15 cellular contexts compared by ENCODE assay signal in the genomic region with DNA sequence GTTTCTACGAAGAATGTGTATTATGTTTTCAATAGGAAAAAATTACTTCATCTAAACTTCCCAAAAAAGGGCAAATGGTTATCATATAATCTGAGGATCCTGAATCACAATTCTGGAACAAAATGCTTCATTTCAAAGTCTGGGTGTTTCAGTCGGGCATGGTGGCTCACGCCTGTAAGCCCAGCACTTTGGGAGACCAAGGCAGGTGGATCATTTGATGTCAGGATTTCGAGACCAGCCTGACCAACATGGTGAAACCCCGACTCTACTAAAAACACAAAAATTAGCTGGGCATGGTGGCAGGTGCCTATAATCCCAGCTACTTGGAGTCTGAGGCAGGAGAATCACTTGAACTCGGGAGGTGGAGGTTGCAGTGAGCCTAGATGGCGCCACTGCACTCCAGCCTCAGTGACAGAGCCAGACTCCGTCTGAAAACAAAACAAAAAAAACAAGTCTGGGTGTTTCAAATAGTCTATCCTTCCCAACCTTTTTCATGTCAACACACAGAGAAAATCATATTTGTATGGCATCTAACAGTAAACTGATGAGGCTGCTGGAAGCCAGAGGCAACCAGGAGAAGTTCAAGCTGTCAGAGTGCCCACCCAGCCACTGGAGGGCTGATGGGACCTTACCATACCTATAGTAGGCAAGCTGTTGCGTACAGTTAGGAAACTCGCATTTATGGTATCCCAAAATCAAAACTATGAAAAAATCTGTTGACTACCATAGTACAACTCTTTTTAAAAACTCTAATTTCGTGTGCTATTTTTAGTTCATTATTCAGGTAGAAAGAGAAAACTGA. TPM values are rescaled to one million over a fixed set of nuclear protein-coding genes. Genes with fewer than 3 reads are reported as not detected.
DNase-seq lines count a peak whose midpoint lies in the region; ATAC-seq, FAIRE-seq and TF ChIP-seq lines count a peak whose summit lies in the region.
"Had no signal": no experiment of that assay in that cellular context is flagged by ENCODE, and none has a peak within 500 bp of the region (broad histone marks: within the 10 kb centered on the region; RNA-seq: fewer than 3 reads in every experiment).

No MANE protein-coding gene starts in this region.

- peak; percentile 40 to 69 (median 46); a peak in 5 of 6 replicates for TF ChIP-seq CTCF in K562 (IDR thresholded peaks at IDR 0.05 in 2 of 3, conservative IDR thresholded peaks at IDR 0.05 in 1 of 3; ENCODE audit: insufficient read depth in 2 of 3, low read depth in 1 of 3, low read length in 3 of 3)
- peak; percentile 31 for TF ChIP-seq CTCF in osteoblast (IDR thresholded peaks at IDR 0.05; ENCODE audit: extremely low read depth, low read depth, low read length)

- H3K27ac ChIP-seq in K562 (ENCODE audit: extremely low read depth, low read depth, low read length) (no peak overlapping the region), osteoblast (ENCODE audit: low read depth, low read length) (no peak overlapping the region)
- H3K27ac ChIP-seq: esophagus muscularis mucosa, uterus had no signal

- H3K4me1 ChIP-seq in K562 (replicated peaks in 1 of 2; ENCODE audit: control insufficient read depth in 2 of 2, insufficient read depth in 2 of 2, low read length in 2 of 2) (peaks cover 0 to 7% of the 10 kb centered on the region in 2 experiments; a peak in 2 of 5 replicates), osteoblast (ENCODE audit: insufficient read depth, low read length) (no peaks in the 10 kb centered on the region)
- H3K4me1 ChIP-seq: uterus had no signal

- H3K79me2 ChIP-seq in K562 (ENCODE audit: control insufficient read depth, insufficient read depth, low read length), result peaks cover 64% of the 10 kb centered on the region
- peaks cover 3% of the 10 kb centered on the region for H3K79me2 ChIP-seq in osteoblast (ENCODE audit: insufficient read depth, low read length)

- in situ Hi-C loops in K562 (cut with MboI), result no loop called here

- CTCF ChIA-PET in activated naive CD4-positive, alpha-beta T cell treated with anti-CD3 and anti-CD28 coated beads for 36 hours (lab: Charles Lee), result interaction anchor here (0.6 to 2.9 kb wide), 7 partner anchors 8 to 136 kb away, joined by 3 to 19 read pairs (median 4); a partner anchor contains a TSS
- CTCF ChIA-PET in activated naive CD4-positive, alpha-beta T cell treated with anti-CD3 and anti-CD28 coated beads, Interleukin-2, amount 10 ng/mL, durations not matched to agents 7 days and 5 days (lab: Charles Lee), result interaction anchor here (0.6 to 1.2 kb wide), 3 partner anchors 27 to 1160 kb away, joined by 3 to 6 read pairs (median 4); no protein-coding TSS in a partner anchor
- CTCF ChIA-PET in K562 (lab: Yijun Ruan, JAX; ENCODE audit: low intra/inter-chr PET ratio), result interaction anchor here (0.6 kb wide), 1 partner anchor 79 kb away, joined by 3 read pairs; no protein-coding TSS in a partner anchor
- CTCF ChIA-PET in activated CD4-positive, alpha-beta memory T cell treated with anti-CD3 and anti-CD28 coated beads for 36 hours (lab: Charles Lee), result interaction anchor here (0.6 to 1.9 kb wide), 6 partner anchors 15 to 42 kb away, joined by 3 to 13 read pairs (median 4); a partner anchor contains a TSS

- no peaks in the 10 kb centered on the region for H3K9me3 Mint-ChIP-seq in activated naive CD4-positive, alpha-beta T cell treated with anti-CD3 and anti-CD28 coated beads for 36 hours
- no peaks in the 10 kb centered on the region for H3K9me3 Mint-ChIP-seq in activated naive CD4-positive, alpha-beta T cell treated with anti-CD3 and anti-CD28 coated beads, Interleukin-2, amount 10 ng/mL, durations not matched to agents 7 days and 5 days
- H3K9me3 Mint-ChIP-seq in activated CD4-positive, alpha-beta memory T cell treated with anti-CD3 and anti-CD28 coated beads for 36 hours, result no peaks in the 10 kb centered on the region
- H3K9me3 Mint-ChIP-seq: activated naive CD4-positive, alpha-beta T cell treated with anti-CD3 and anti-CD28 coated beads, Interleukin-2, amount 50 U/mL, for 24 hours had no signal

- H3K9me1 ChIP-seq in K562 (ENCODE audit: control insufficient read depth, insufficient read depth, low read length), result no peaks in the 10 kb centered on the region

- H3K4me3 ChIP-seq in K562, result no peak overlapping the region
- no peak overlapping the region for H3K4me3 ChIP-seq in osteoblast (ENCODE audit: insufficient read depth, low read length)
- H3K4me3 ChIP-seq: esophagus muscularis mucosa, uterus had no signal

- no peak overlapping the region for H3K4me3 Mint-ChIP-seq in activated naive CD4-positive, alpha-beta T cell treated with anti-CD3 and anti-CD28 coated beads for 36 hours
- H3K4me3 Mint-ChIP-seq in activated naive CD4-positive, alpha-beta T cell treated with anti-CD3 and anti-CD28 coated beads, Interleukin-2, amount 10 ng/mL, durations not matched to agents 7 days and 5 days, result no peak overlapping the region
- H3K4me3 Mint-ChIP-seq in activated CD4-positive, alpha-beta memory T cell treated with anti-CD3 and anti-CD28 coated beads for 36 hours, result no peak overlapping the region
- H3K4me3 Mint-ChIP-seq: activated naive CD4-positive, alpha-beta T cell treated with anti-CD3 and anti-CD28 coated beads, Interleukin-2, amount 50 U/mL, for 24 hours had no signal

- TF ChIP-seq RAD21 in K562 (CRISPR knock-in tag; conservative IDR thresholded peaks at IDR 0.05 in 1 of 2, IDR thresholded peaks at IDR 0.05 in 1 of 2), result peak; percentile 26 to 55; a peak in 3 of 4 replicates

- H3K36me3 ChIP-seq in K562 (ENCODE audit: control insufficient read depth, insufficient read depth, low read length), result peaks cover 76% of the 10 kb centered on the region
- H3K36me3 ChIP-seq in osteoblast (ENCODE audit: insufficient read depth, low read length), result peaks cover 8% of the 10 kb centered on the region
- H3K36me3 ChIP-seq: uterus had no signal

- BruUV-seq in K562 (replicated peaks; lab: Mats Ljungman, UMichigan), result no TSS peak

- peak overlapping the region; percentile 34; the same call in 1 of the 2 replicates for H3K4me2 ChIP-seq in K562 (ENCODE audit: insufficient read depth, low read length)
- no peak overlapping the region for H3K4me2 ChIP-seq in osteoblast (ENCODE audit: insufficient read depth, low read length)

- FAIRE-seq in K562 (lab: Jason Lieb, UNC), result peak; percentile 60

- H3K36me3 Mint-ChIP-seq in activated naive CD4-positive, alpha-beta T cell treated with anti-CD3 and anti-CD28 coated beads for 36 hours (ENCODE audit: low read depth), result peaks cover 6% of the 10 kb centered on the region
- peaks cover 6% of the 10 kb centered on the region for H3K36me3 Mint-ChIP-seq in activated naive CD4-positive, alpha-beta T cell treated with anti-CD3 and anti-CD28 coated beads, Interleukin-2, amount 10 ng/mL, durations not matched to agents 7 days and 5 days
- H3K36me3 Mint-ChIP-seq in activated CD4-positive, alpha-beta memory T cell treated with anti-CD3 and anti-CD28 coated beads for 36 hours, result peaks cover 7% of the 10 kb centered on the region

- peak; percentile 75 for ATAC-seq in K562

- H2AFZ ChIP-seq in K562 (ENCODE audit: low read depth, low read length), result peak overlapping the region; percentile 59; the same call in 1 of the 2 replicates
- H2AFZ ChIP-seq in osteoblast (ENCODE audit: low read length), result no peak overlapping the region

- intact Hi-C loops in activated naive CD4-positive, alpha-beta T cell treated with anti-CD3 and anti-CD28 coated beads for 36 hours (cut with micrococcal nuclease), result no loop called here
- intact Hi-C loops in K562 (cut with micrococcal nuclease), result loop anchor here (1.0 kb wide), 1 partner anchor 31 kb away; no protein-coding TSS in a partner anchor
- intact Hi-C loops in activated CD4-positive, alpha-beta memory T cell treated with anti-CD3 and anti-CD28 coated beads for 36 hours (cut with micrococcal nuclease), result no loop called here

- H3K9me3 ChIP-seq in K562 (replicated peaks; ENCODE audit: control insufficient read depth, insufficient read depth, low read depth, low read length) (peaks cover 2% of the 10 kb centered on the region; the same call in 1 of the 2 replicates), osteoblast (ENCODE audit: low read depth, low read length) (no peaks in the 10 kb centered on the region)
- H3K9me3 ChIP-seq: esophagus muscularis mucosa, uterus had no signal

- no peaks in the 10 kb centered on the region for H4K20me1 ChIP-seq in K562 (replicated peaks; ENCODE audit: control insufficient read depth, insufficient read depth, low read length)
- H4K20me1 ChIP-seq in osteoblast (ENCODE audit: insufficient read depth, low read length), result peaks cover 3% of the 10 kb centered on the region

- 42% methylated on average over 11 of the region's 11 CpGs for WGBS in K562 (ENCODE audit: insufficient coverage, low coverage, missing lambda C conversion rate)

- no peak for TF ChIP-seq POLR2A in K562 (conservative IDR thresholded peaks at IDR 0.05)

- no peak overlapping the region; a peak in 2 of 4 replicates for H3K9ac ChIP-seq in K562 (ENCODE audit: insufficient read depth in 1 of 2, low read depth in 2 of 2, low read length in 2 of 2)

- no peaks in the 10 kb centered on the region for H3K27me3 Mint-ChIP-seq in activated naive CD4-positive, alpha-beta T cell treated with anti-CD3 and anti-CD28 coated beads for 36 hours (ENCODE audit: low read depth)
- no peaks in the 10 kb centered on the region for H3K27me3 Mint-ChIP-seq in activated naive CD4-positive, alpha-beta T cell treated with anti-CD3 and anti-CD28 coated beads, Interleukin-2, amount 10 ng/mL, durations not matched to agents 7 days and 5 days
- H3K27me3 Mint-ChIP-seq in activated CD4-positive, alpha-beta memory T cell treated with anti-CD3 and anti-CD28 coated beads for 36 hours, result no peaks in the 10 kb centered on the region
- H3K27me3 Mint-ChIP-seq: activated naive CD4-positive, alpha-beta T cell treated with anti-CD3 and anti-CD28 coated beads, Interleukin-2, amount 50 U/mL, for 24 hours had no signal

- POLR2A ChIA-PET in K562 (lab: Yijun Ruan, JAX), result interaction anchor here (0.6 to 2.6 kb wide), 7 partner anchors 8 to 67 kb away, joined by 3 to 14 read pairs (median 3); a partner anchor contains a TSS
- POLR2A ChIA-PET in activated CD4-positive, alpha-beta memory T cell treated with anti-CD3 and anti-CD28 coated beads for 36 hours (lab: Charles Lee), result no interaction called here

- no peak for TF ChIP-seq EP300 in K562 (IDR thresholded peaks at IDR 0.05; ENCODE audit: low read length)

- H3K27me3 ChIP-seq in K562 (ENCODE audit: control insufficient read depth in 2 of 2, insufficient read depth in 2 of 2, low read length in 2 of 2), result no peaks in the 10 kb centered on the region
- no peaks in the 10 kb centered on the region for H3K27me3 ChIP-seq in osteoblast (ENCODE audit: insufficient read depth, low read length)
- H3K27me3 ChIP-seq: esophagus muscularis mucosa, uterus had no signal

- DNase-seq in activated naive CD4-positive, alpha-beta T cell treated with anti-CD3 and anti-CD28 coated beads for 36 hours, result peak; percentile 14
- DNase-seq in activated naive CD4-positive, alpha-beta T cell treated with anti-CD3 and anti-CD28 coated beads, Interleukin-2, amount 10 ng/mL, durations not matched to agents 7 days and 5 days, result no peak
- DNase-seq in NCI-H1694 (lab: John Stamatoyannopoulos, UW) (peak; percentile 53), K562 (ENCODE audit: extremely low read depth in 1 of 4, low spot score in 3 of 4) (peak in 1 of 4 experiments; percentile 52), osteoblast (ENCODE audit: insufficient read length, low spot score, missing footprints) (no peak), NCI-H1436 treated with DMSO at 0.1 percent for 48 hours (lab: John Stamatoyannopoulos, UW) (no peak)
- DNase-seq in activated CD4-positive, alpha-beta T cell treated with anti-CD3 and anti-CD28 coated beads, Interleukin-2, amount 50 U/mL, for 1 hour, result no peak
- DNase-seq in activated CD4-positive, alpha-beta memory T cell treated with anti-CD3 and anti-CD28 coated beads for 36 hours, result no peak
- DNase-seq: activated CD8-positive, alpha-beta memory T cell treated with anti-CD3 and anti-CD28 coated beads for 24 hours; DMS79; NCI-H2107; stimulated activated CD4-positive, alpha-beta T cell treated with anti-CD3 and anti-CD28 coated beads, Interleukin-2, amount 100 ng/mL, for 24 hours; uterus had no signal

- no peak overlapping the region for H3K27ac Mint-ChIP-seq in activated naive CD4-positive, alpha-beta T cell treated with anti-CD3 and anti-CD28 coated beads for 36 hours
- no peak overlapping the region for H3K27ac Mint-ChIP-seq in activated naive CD4-positive, alpha-beta T cell treated with anti-CD3 and anti-CD28 coated beads, Interleukin-2, amount 10 ng/mL, durations not matched to agents 7 days and 5 days
- no peak overlapping the region for H3K27ac Mint-ChIP-seq in activated CD4-positive, alpha-beta memory T cell treated with anti-CD3 and anti-CD28 coated beads for 36 hours
- H3K27ac Mint-ChIP-seq: activated naive CD4-positive, alpha-beta T cell treated with anti-CD3 and anti-CD28 coated beads, Interleukin-2, amount 50 U/mL, for 24 hours had no signal

- peaks cover 2% of the 10 kb centered on the region for H3K4me1 Mint-ChIP-seq in activated naive CD4-positive, alpha-beta T cell treated with anti-CD3 and anti-CD28 coated beads for 36 hours (ENCODE audit: low read depth)
- H3K4me1 Mint-ChIP-seq in activated naive CD4-positive, alpha-beta T cell treated with anti-CD3 and anti-CD28 coated beads, Interleukin-2, amount 10 ng/mL, durations not matched to agents 7 days and 5 days, result no peaks in the 10 kb centered on the region
- H3K4me1 Mint-ChIP-seq in activated CD4-positive, alpha-beta memory T cell treated with anti-CD3 and anti-CD28 coated beads for 36 hours (ENCODE audit: low read depth), result no peaks in the 10 kb centered on the region

RNA-seq across cellular contexts. Expression of a gene that starts 14.6 kb away (rescaled TPM):
- 10 to 100 TPM; 45.5 to 46.4 TPM for total RNA-seq in activated naive CD4-positive, alpha-beta T cell treated with anti-CD3 and anti-CD28 coated beads for 36 hours
- 91.7 and 241 TPM in 2 replicates for total RNA-seq in K562 (2011; cell fraction: chromatin; rRNA removed; ENCODE audit: low replicate concordance)
- 43.5 and 55.7 TPM in 2 replicates for total RNA-seq in K562 (2011; cell fraction: nucleolus; rRNA removed)
- total RNA-seq in K562 (2011; cell fraction: nucleoplasm; rRNA removed), result 65.8 and 79.2 TPM in 2 replicates
- total RNA-seq in K562 (2014; rRNA removed) (69.9 and 79.6 TPM in 2 replicates), K562 (2014; rRNA removed; fragmentation: Illumina TruSeq; extraction: Trizol) (90.3 and 91.4 TPM in 2 replicates), K562 (2015; rRNA removed; fragmentation: Illumina TruSeq; extraction: Trizol) (90.1 and 94.4 TPM in 2 replicates), K562 (2021) (91.2 and 95.8 TPM in 2 replicates), osteoblast (98.1 and 102 TPM in 2 replicates)
- polyA plus RNA-seq in K562 (2011; rRNA removed) (55.3 and 56.7 TPM in 2 replicates), K562 (2014; fragmentation: Illumina TruSeq; extraction: Trizol) (63.7 and 70.8 TPM in 2 replicates), K562 (2014; fragmentation: Nextera tagmentation; extraction: Ambion mirVana) (10 to 100 TPM; 15.3 to 33.5 TPM), K562 (2014; rRNA removed) (43.1 and 49.5 TPM in 2 replicates)
- polyA plus RNA-seq in K562 (2011; cell fraction: cytosol; rRNA removed), result 40.2 and 57.1 TPM in 2 replicates
- 61.7 and 63.2 TPM in 2 replicates for polyA plus RNA-seq in K562 (2011; cell fraction: nucleus; rRNA removed)
- 55.4 and 126 TPM in 2 replicates for polyA plus RNA-seq in K562 (2012)
- 182 and 229 TPM in 2 replicates for polyA minus RNA-seq in K562 (2011; rRNA and poly(A)+ RNA removed)
- polyA minus RNA-seq in K562 (2011; cell fraction: cytosol; rRNA and poly(A)+ RNA removed), result 75.2 and 76.4 TPM in 2 replicates
- polyA minus RNA-seq in K562 (2011; cell fraction: nucleus; rRNA and poly(A)+ RNA removed), result 67.5 and 123 TPM in 2 replicates
- total RNA-seq in activated CD4-positive, alpha-beta memory T cell treated with anti-CD3 and anti-CD28 coated beads for 36 hours, result 10 to 100 TPM; 40.1 to 44.0 TPM

RNA-seq across cellular contexts. Expression of a gene that starts 45.2 kb away (rescaled TPM):
- total RNA-seq in activated naive CD4-positive, alpha-beta T cell treated with anti-CD3 and anti-CD28 coated beads for 36 hours, result 10 to 100 TPM; 61.7 to 64.1 TPM
- 46.4 and 156 TPM in 2 replicates for total RNA-seq in K562 (2011; cell fraction: chromatin; rRNA removed; ENCODE audit: low replicate concordance)
- 25.7 and 32.1 TPM in 2 replicates for total RNA-seq in K562 (2011; cell fraction: nucleolus; rRNA removed)
- 53.1 and 62.4 TPM in 2 replicates for total RNA-seq in K562 (2011; cell fraction: nucleoplasm; rRNA removed)
- 116 and 118 TPM in 2 replicates for total RNA-seq in K562 (2014; rRNA removed)
- total RNA-seq in K562 (2014; rRNA removed; fragmentation: Illumina TruSeq; extraction: Trizol), result 277 and 293 TPM in 2 replicates
- total RNA-seq in K562 (2015; rRNA removed; fragmentation: Illumina TruSeq; extraction: Trizol), result 212 and 232 TPM in 2 replicates
- total RNA-seq in K562 (2021), result 190 and 203 TPM in 2 replicates
- 143 and 249 TPM in 2 replicates for polyA plus RNA-seq in K562 (2011; rRNA removed)
- 32.5 and 67.6 TPM in 2 replicates for polyA plus RNA-seq in K562 (2011; cell fraction: cytosol; rRNA removed)
- polyA plus RNA-seq in K562 (2011; cell fraction: nucleus; rRNA removed), result 41.8 and 80.5 TPM in 2 replicates
- 113 and 183 TPM in 2 replicates for polyA plus RNA-seq in K562 (2012)
- 217 and 239 TPM in 2 replicates for polyA plus RNA-seq in K562 (2014; fragmentation: Illumina TruSeq; extraction: Trizol)
- 100 to 1,000 TPM; 172 to 265 TPM for polyA plus RNA-seq in K562 (2014; fragmentation: Nextera tagmentation; extraction: Ambion mirVana)
- polyA plus RNA-seq in K562 (2014; rRNA removed), result 176 and 184 TPM in 2 replicates
- polyA minus RNA-seq in K562 (2011; rRNA and poly(A)+ RNA removed), result 229 and 258 TPM in 2 replicates
- 54.7 and 90.4 TPM in 2 replicates for polyA minus RNA-seq in K562 (2011; cell fraction: cytosol; rRNA and poly(A)+ RNA removed)
- 44.2 and 74.3 TPM in 2 replicates for polyA minus RNA-seq in K562 (2011; cell fraction: nucleus; rRNA and poly(A)+ RNA removed)
- total RNA-seq in osteoblast, result 76.0 and 86.3 TPM in 2 replicates
- 10 to 100 TPM; 79.7 to 81.1 TPM for total RNA-seq in activated CD4-positive, alpha-beta memory T cell treated with anti-CD3 and anti-CD28 coated beads for 36 hours

Comparison
In these comparisons a context has a peak if more than half of its experiments do, and no peak if none do; other contexts are left out.
1. DNase-seq: peak in activated naive CD4-positive, alpha-beta T cell treated with anti-CD3 and anti-CD28 coated beads for 36 hours (single experiment) and NCI-H1694 (single experiment); none in activated naive CD4-positive, alpha-beta T cell treated with anti-CD3 and anti-CD28 coated beads, Interleukin-2, amount 10 ng/mL, durations not matched to agents 7 days and 5 days (single experiment), osteoblast (single experiment), NCI-H1436 treated with DMSO at 0.1 percent for 48 hours (single experiment), activated CD4-positive, alpha-beta T cell treated with anti-CD3 and anti-CD28 coated beads, Interleukin-2, amount 50 U/mL, for 1 hour (single experiment) and activated CD4-positive, alpha-beta memory T cell treated with anti-CD3 and anti-CD28 coated beads for 36 hours (single experiment).